In the genomic region with DNA sequence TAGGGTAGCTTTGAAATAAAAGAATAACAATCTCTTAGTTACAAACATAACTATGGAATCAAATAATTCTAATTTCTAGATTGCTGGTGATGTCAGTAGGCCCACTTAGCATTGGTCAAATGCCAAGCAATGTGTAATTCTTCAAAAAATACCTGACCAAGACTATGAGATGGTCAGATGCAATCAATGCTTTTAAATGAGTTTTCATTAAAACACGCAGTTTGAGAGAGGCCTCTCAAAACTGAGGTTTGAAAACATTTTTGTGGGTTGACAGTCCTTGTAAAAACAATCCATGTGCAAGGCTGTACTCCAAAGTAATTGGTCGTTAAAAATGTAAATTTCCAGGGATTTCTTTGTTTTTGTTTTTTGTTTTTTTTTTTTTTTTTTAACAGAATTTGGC, we compare ENCODE assay signal across 19 cellular contexts. TPM values are rescaled to one million over a fixed set of nuclear protein-coding genes. Genes with fewer than 3 reads are reported as not detected.
DNase-seq lines count a peak whose midpoint lies in the region; FAIRE-seq and TF ChIP-seq lines count a peak whose summit lies in the region.
"Had no signal": no experiment of that assay in that cellular context is flagged by ENCODE, and none has a peak within 500 bp of the region (broad histone marks: within the 10 kb centered on the region; RNA-seq: fewer than 3 reads in every experiment).

No MANE protein-coding gene starts in this region.

- no peaks in the 10 kb centered on the region for H3K4me1 ChIP-seq in astrocyte (ENCODE audit: insufficient read depth, low read length)

- H3K9ac ChIP-seq in astrocyte (ENCODE audit: low read length): no peak overlapping the region
- H3K9ac ChIP-seq: GM23248 had no signal

- no peaks in the 10 kb centered on the region for H3K9me3 ChIP-seq in astrocyte (ENCODE audit: insufficient read depth, low read depth, low read length)

- H3K36me3 ChIP-seq in astrocyte (ENCODE audit: insufficient read depth, low read length): no peaks in the 10 kb centered on the region

- no peak overlapping the region for H3K4me2 ChIP-seq in astrocyte (ENCODE audit: low read length)

- H3K27me3 Mint-ChIP-seq in HFFc6 (ENCODE audit: insufficient read depth) (peaks cover 21% of the 10 kb centered on the region), astrocyte (ENCODE audit: low read depth, unreplicated experiment) (no peaks in the 10 kb centered on the region)

- DNase-seq in EL (peak; percentile 70), HFFc6 (peak; percentile 62), astrocyte (ENCODE audit: low read depth) (peak; percentile 61), stromal cell of bone marrow (ENCODE audit: low read depth) (peak; percentile 3), T-helper 9 cell (no peak), T1000 (lab: John Stamatoyannopoulos, UW) (no peak)
- no peak for DNase-seq in stimulated activated CD4-positive, alpha-beta T cell treated with anti-CD3 and anti-CD28 coated beads, Interleukin-1b, Interleukin-23, amount 100 ng/mL, for 48 hours
- DNase-seq: CD8-positive, alpha-beta T cell; COR-L47; DND-41; GM23248 had no signal

- H3K79me2 ChIP-seq in astrocyte (ENCODE audit: insufficient read depth, low read length): no peaks in the 10 kb centered on the region

- no peaks in the 10 kb centered on the region for H3K27me3 ChIP-seq in astrocyte (ENCODE audit: insufficient read depth, low read length)

- TF ChIP-seq CTCF in HFFc6 (IDR thresholded peaks at IDR 0.05) (no peak), astrocyte (IDR thresholded peaks at IDR 0.05; ENCODE audit: insufficient read depth, low read depth, low read length) (no peak)

- no peak overlapping the region for H2AFZ ChIP-seq in astrocyte (ENCODE audit: low read depth, low read length)
- H2AFZ ChIP-seq: GM23248 had no signal

- no peak overlapping the region for H3K27ac ChIP-seq in astrocyte (ENCODE audit: low read depth, low read length)
- H3K27ac ChIP-seq: GM23248 had no signal

- H3K9me3 Mint-ChIP-seq in HFFc6 (no peaks in the 10 kb centered on the region), astrocyte (ENCODE audit: unreplicated experiment) (no peaks in the 10 kb centered on the region)
- H3K9me3 Mint-ChIP-seq: CD8-positive, alpha-beta T cell had no signal

- no peak overlapping the region for H3K4me3 Mint-ChIP-seq in HFFc6
- no peak overlapping the region for H3K4me3 Mint-ChIP-seq in astrocyte (ENCODE audit: unreplicated experiment)
- H3K4me3 Mint-ChIP-seq: CD14-positive monocyte; CD8-positive, alpha-beta T cell had no signal

- H3K4me3 ChIP-seq in astrocyte (ENCODE audit: insufficient read depth, low read depth, low read length): no peak overlapping the region
- H3K4me3 ChIP-seq: GM12878, GM23248 had no signal

- no peaks in the 10 kb centered on the region for H3K36me3 Mint-ChIP-seq in HFFc6 (ENCODE audit: low read depth)
- no peaks in the 10 kb centered on the region for H3K36me3 Mint-ChIP-seq in astrocyte (ENCODE audit: low read depth, unreplicated experiment)
- H3K36me3 Mint-ChIP-seq: CD14-positive monocyte had no signal

- no peak for FAIRE-seq in astrocyte (lab: Jason Lieb, UNC)
- FAIRE-seq: A204.1, D721Med, GM12878, GM18507, H54 had no signal

- H3K27ac Mint-ChIP-seq in HFFc6 (no peak overlapping the region), astrocyte (ENCODE audit: unreplicated experiment) (no peak overlapping the region)
- H3K27ac Mint-ChIP-seq: CD14-positive monocyte; CD8-positive, alpha-beta T cell had no signal

- H4K20me1 ChIP-seq in astrocyte (ENCODE audit: insufficient read depth, low read length): no peaks in the 10 kb centered on the region

- H3K4me1 Mint-ChIP-seq in HFFc6 (ENCODE audit: low read depth) (peaks cover 12% of the 10 kb centered on the region; the same call in 1 of the 2 replicates), astrocyte (ENCODE audit: low read depth, unreplicated experiment) (peaks cover 21% of the 10 kb centered on the region)

RNA-seq across cellular contexts. Expression of gene RLN2, which starts 1.2 kb away (rescaled TPM):
- total RNA-seq in HFFc6 (2021; fragmentation: NEBNext Ultra II Directional; extraction: Animal tissue kit (Norgen Biotek cat#: 25700)): not detected
- total RNA-seq in astrocyte: 0.52 and 0.55 TPM in 2 replicates
- total RNA-seq: G401, GM23248, HT1080 had no signal

RNA-seq across cellular contexts. Expression of gene RLN1, which starts 33.9 kb away (rescaled TPM):
- total RNA-seq in HFFc6 (2021; fragmentation: NEBNext Ultra II Directional; extraction: Animal tissue kit (Norgen Biotek cat#: 25700)): not detected
- 0.53 TPM in 1 of 2 replicates, not detected in the other for total RNA-seq in astrocyte
- total RNA-seq: G401, GM23248, HT1080 had no signal

Comparison
In these comparisons a context has a peak if more than half of its experiments do, and no peak if none do; other contexts are left out.
1. DNase-seq: peak in EL (single experiment), HFFc6 (single experiment), astrocyte (single experiment) and stromal cell of bone marrow (single experiment); none in stimulated activated CD4-positive, alpha-beta T cell treated with anti-CD3 and anti-CD28 coated beads, Interleukin-1b, Interleukin-23, amount 100 ng/mL, for 48 hours (single experiment), T-helper 9 cell (single experiment) and T1000 (single experiment).